28 cellular contexts compared by ENCODE assay signal in the genomic region with DNA sequence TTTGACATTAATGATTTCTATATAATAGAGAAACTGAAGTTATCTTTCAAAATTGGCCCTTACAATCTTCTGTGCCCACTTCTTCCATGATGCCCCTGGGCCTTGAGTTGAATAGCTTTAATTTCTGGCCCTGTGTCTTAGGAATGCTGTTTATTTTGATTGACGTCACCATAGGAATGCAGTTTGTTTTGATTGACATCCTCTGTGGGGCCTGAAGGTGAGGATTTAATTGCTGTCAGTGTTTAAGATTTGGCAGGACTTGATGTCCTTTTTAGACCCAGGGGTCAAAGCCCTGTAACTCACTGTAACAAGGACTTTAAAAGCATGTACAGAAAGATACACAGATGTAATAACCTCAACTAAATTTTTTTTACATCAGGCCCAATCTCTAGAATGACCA.
"Had no signal": no experiment of that assay in that cellular context is flagged by ENCODE, and none has a peak within 500 bp of the region (broad histone marks: within the 10 kb centered on the region; RNA-seq: fewer than 3 reads in every experiment).

No MANE protein-coding gene starts in this region.

- H3K27me3 Mint-ChIP-seq: dendritic cell treated with granulocyte-macrophage colony-stimulating factor and Interleukin-4, amounts not matched to agents 40 ng/mL and 50 ng/mL, for 4 days; progenitor cell of endocrine pancreas; T-helper 17 cell had no signal

- H3K9me3 ChIP-seq: tibial artery had no signal

- H3K79me2 ChIP-seq: hepatocyte had no signal

- H3K4me2 ChIP-seq: hepatocyte had no signal

- H3K36me3 Mint-ChIP-seq: brain, immature natural killer cell, mesothelial cell of epicardium, natural killer cell had no signal

- H3K36me3 ChIP-seq: tibial artery had no signal

- H3K4me1 Mint-ChIP-seq: activated B cell treated with CpG ODN at 0.5 μM for 24 hours; activated CD4-positive, alpha-beta T cell treated with anti-CD3 and anti-CD28 coated beads for 36 hours; activated naive CD8-positive, alpha-beta T cell treated with anti-CD3 and anti-CD28 coated beads, Interleukin-2, amount 50 U/mL, for 24 hours; brain; immature natural killer cell; mesothelial cell of epicardium; natural killer cell; T-helper 17 cell had no signal

- DNase-seq: activated B cell treated with CpG ODN at 0.5 μM for 24 hours; activated CD4-positive, alpha-beta T cell treated with anti-CD3 and anti-CD28 coated beads for 36 hours; activated CD4-positive, alpha-beta T cell treated with anti-CD3 and anti-CD28 coated beads, Interleukin-2, amount 50 U/mL, for 48 hours; activated CD8-positive, alpha-beta memory T cell treated with anti-CD3 and anti-CD28 coated beads, Interleukin-2, amount 50 U/mL, for 48 hours; activated effector memory CD4-positive, alpha-beta T cell treated with Interleukin-2 at 50 U/mL for 16 hours; activated naive CD4-positive, alpha-beta T cell treated with anti-CD3 and anti-CD28 coated beads for 36 hours; activated naive CD8-positive, alpha-beta T cell treated with anti-CD3 and anti-CD28 coated beads, Interleukin-2, amount 50 U/mL, for 24 hours; activated T-cell treated with anti-CD3 and anti-CD28 coated beads, Interleukin-2, amount 50 U/mL, for 48 hours; anterior cingulate cortex; caudate nucleus; effector CD8-positive, alpha-beta T cell; foreskin melanocyte; glutamatergic neuron; immature natural killer cell; left ventricle myocardium superior; mammary epithelial cell; natural killer cell; stimulated activated CD4-positive, alpha-beta T cell treated with anti-CD3 and anti-CD28 coated beads, Interleukin-1b, Interleukin-23, amount 100 ng/mL, for 48 hours; substantia nigra; T-helper 17 cell; tibial artery had no signal

- H3K4me3 ChIP-seq: hepatocyte, skin epidermis, tibial artery had no signal

- H3K4me1 ChIP-seq: tibial artery had no signal

- H3K9me3 Mint-ChIP-seq: activated B cell treated with CpG ODN at 0.5 μM for 24 hours; activated naive CD4-positive, alpha-beta T cell treated with anti-CD3 and anti-CD28 coated beads for 36 hours; dendritic cell treated with granulocyte-macrophage colony-stimulating factor and Interleukin-4, amounts not matched to agents 40 ng/mL and 50 ng/mL, for 4 days; mesothelial cell of epicardium; stimulated activated naive CD8-positive, alpha-beta T cell treated with anti-CD3 and anti-CD28 coated beads, Interleukin-15, Interleukin-2, amounts not matched to agents 100 ng/mL and 50 ng/mL, for 24 hours had no signal

- H2AFZ ChIP-seq: hepatocyte had no signal

- H3K27ac ChIP-seq: hepatocyte, skin epidermis, tibial artery had no signal

- H3K4me3 Mint-ChIP-seq: activated B cell treated with CpG ODN at 0.5 μM for 24 hours; activated CD4-positive, alpha-beta T cell treated with anti-CD3 and anti-CD28 coated beads for 36 hours; activated naive CD4-positive, alpha-beta T cell treated with anti-CD3 and anti-CD28 coated beads for 36 hours; activated naive CD8-positive, alpha-beta T cell treated with anti-CD3 and anti-CD28 coated beads, Interleukin-2, amount 50 U/mL, for 24 hours; brain; dendritic cell treated with granulocyte-macrophage colony-stimulating factor and Interleukin-4, amounts not matched to agents 40 ng/mL and 50 ng/mL, for 4 days; immature natural killer cell; mesothelial cell of epicardium; natural killer cell; stimulated activated naive CD8-positive, alpha-beta T cell treated with anti-CD3 and anti-CD28 coated beads, Interleukin-15, Interleukin-2, amounts not matched to agents 100 ng/mL and 50 ng/mL, for 24 hours; T-helper 17 cell had no signal

- H3K27me3 ChIP-seq: hepatocyte, tibial artery had no signal

- H3K27ac Mint-ChIP-seq: activated B cell treated with CpG ODN at 0.5 μM for 24 hours; activated CD4-positive, alpha-beta T cell treated with anti-CD3 and anti-CD28 coated beads for 36 hours; activated naive CD4-positive, alpha-beta T cell treated with anti-CD3 and anti-CD28 coated beads for 36 hours; activated naive CD8-positive, alpha-beta T cell treated with anti-CD3 and anti-CD28 coated beads, Interleukin-2, amount 50 U/mL, for 24 hours; brain; dendritic cell treated with granulocyte-macrophage colony-stimulating factor and Interleukin-4, amounts not matched to agents 40 ng/mL and 50 ng/mL, for 4 days; immature natural killer cell; mesothelial cell of epicardium; natural killer cell; progenitor cell of endocrine pancreas; stimulated activated naive CD8-positive, alpha-beta T cell treated with anti-CD3 and anti-CD28 coated beads, Interleukin-15, Interleukin-2, amounts not matched to agents 100 ng/mL and 50 ng/mL, for 24 hours; T-helper 17 cell had no signal
